9 cellular contexts compared by ENCODE assay signal in the genomic region with DNA sequence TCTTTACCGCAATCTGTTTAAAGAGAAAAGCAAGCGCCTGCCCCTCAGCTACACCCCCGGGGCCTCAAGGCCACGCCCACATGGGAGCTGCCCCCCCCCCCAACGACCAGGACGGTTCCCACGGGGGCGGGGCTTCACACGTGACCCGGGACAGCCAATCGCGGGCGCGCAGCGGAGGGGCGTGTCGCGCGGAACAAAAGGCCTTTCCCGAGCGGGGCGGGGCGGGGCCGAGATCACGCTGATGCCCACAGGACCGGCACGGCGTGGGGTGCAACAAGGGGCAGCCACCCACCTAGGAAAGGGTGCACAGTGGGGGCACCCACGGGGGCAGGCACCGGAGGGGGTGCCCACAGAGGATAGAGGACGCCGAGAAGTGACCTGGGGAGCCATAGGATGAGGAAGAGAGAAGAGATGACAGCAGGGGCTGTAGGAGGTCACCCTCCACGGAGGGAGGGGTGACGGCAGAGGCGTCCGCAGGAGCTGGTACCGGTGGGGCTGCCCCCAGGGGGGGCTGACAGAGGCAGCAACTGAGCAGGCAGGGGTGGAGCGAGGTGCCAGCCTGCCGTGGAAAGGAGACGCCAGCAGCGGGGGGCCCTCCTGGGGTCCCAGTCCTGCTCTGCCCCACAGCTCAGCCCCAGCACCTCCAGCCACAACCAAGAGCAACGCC. TPM values are rescaled to one million over a fixed set of nuclear protein-coding genes. Genes with fewer than 3 reads are reported as not detected.
A peak's percentile ranks its signal among the peaks of the same experiment; 100 is the strongest.
DNase-seq lines count a peak whose midpoint lies in the region; ATAC-seq and TF ChIP-seq lines count a peak whose summit lies in the region.
"Had no signal": no experiment of that assay in that cellular context is flagged by ENCODE, and none has a peak within 500 bp of the region (broad histone marks: within the 10 kb centered on the region; RNA-seq: fewer than 3 reads in every experiment).

No MANE protein-coding gene starts in this region.

- H3K36me3 ChIP-seq in spleen: peaks cover 0 to 84% (median 22%) of the 10 kb centered on the region in 6 donors

- peak overlapping the region in 7 of 8 donors; percentile 18 to 65 (median 43) for H3K4me3 ChIP-seq in spleen

- intact Hi-C loops in spleen (cut with DNase I; ENCODE audit: low total_unique reads): no loop called here

- no peaks in the 10 kb centered on the region for H3K27me3 ChIP-seq in spleen (replicated peaks in 1 of 7)

- DNase-seq in DMS53 (lab: John Stamatoyannopoulos, UW): peak; percentile 31
- no peak for DNase-seq in DMS53 treated with DMSO at 0.1 percent for 48 hours (lab: John Stamatoyannopoulos, UW; ENCODE audit: unreplicated experiment)
- DNase-seq in NCI-H2227 treated with DMSO at 0.1 percent for 48 hours (lab: John Stamatoyannopoulos, UW): peak; percentile 93
- peak; percentile 92 for DNase-seq in activated CD4-positive, CD25-positive, alpha-beta regulatory T cell treated with anti-CD3 and anti-CD28 coated beads, Interleukin-2, amount 50 U/mL, for 16 hours (ENCODE audit: low read depth, low spot score)
- DNase-seq in caudate nucleus (lab: John Stamatoyannopoulos, UW): peak; percentile 64 to 97 (median 91)
- peak; percentile 94 for DNase-seq in islet precursor cell
- peak; percentile 98 for DNase-seq in spleen

- 4 to 9% (median 4%) methylated on average over 24 to 42 of the region's 42 CpGs for WGBS in spleen, 5 donors

- peak in 2 of 11 experiments; percentile 20 to 21 for TF ChIP-seq CTCF in spleen (IDR thresholded peaks at IDR 0.05 in 8 of 11, conservative IDR thresholded peaks at IDR 0.05 in 3 of 11)

- peaks cover 9 to 88% (median 38%) of the 10 kb centered on the region in 6 donors for H3K4me1 ChIP-seq in spleen

- peak overlapping the region; percentile 77 for H3K27ac ChIP-seq in caudate nucleus (ENCODE audit: low read depth, low read length)
- H3K27ac ChIP-seq in spleen: peak overlapping the region in 5 of 8 donors; percentile 43 to 71 (median 63)
- H3K27ac ChIP-seq: 22Rv1 had no signal

- no peak for TF ChIP-seq POLR2A in spleen (IDR thresholded peaks at IDR 0.05)

- no peaks in the 10 kb centered on the region for H3K9me3 ChIP-seq in spleen

- peak; percentile 63 for ATAC-seq in HG03095 (IDR thresholded peaks at IDR 0.05; ENCODE audit: unreplicated experiment)

RNA-seq across cellular contexts. Expression of gene UNKL, which starts 6.2 kb away (rescaled TPM):
- 10 to 100 TPM; 34.8 to 80.0 (median 51.6) TPM for total RNA-seq in spleen
- 10 to 100 TPM in 1 of 3 donors, 1 to 10 TPM in 2; 6.6 to 17.1 (median 8.2) TPM for polyA plus RNA-seq in spleen

RNA-seq across cellular contexts. Expression of gene UQCC4, which starts 12.2 kb away (rescaled TPM):
- total RNA-seq in spleen: 10 to 100 TPM in 6 of 7 donors, 1 to 10 TPM in 1; 7.9 to 13.5 (median 10.7) TPM
- polyA plus RNA-seq in spleen: 10 to 100 TPM; 20.9 to 33.9 (median 23.4) TPM

RNA-seq across cellular contexts. Expression of gene PERCC1, which starts 22.6 kb away (rescaled TPM):
- 1 to 10 TPM in 1 of 7 donors, under 1 TPM in 1, not detected in 5; 0.73 to 1.3 TPM for total RNA-seq in spleen
- under 1 TPM in 1 of 3 donors, not detected in 2; 0.11 TPM for polyA plus RNA-seq in spleen

RNA-seq across cellular contexts. Expression of gene CCDC154, which starts 36.1 kb away (rescaled TPM):
- 1 to 10 TPM; 1.6 to 6.4 (median 3.8) TPM for total RNA-seq in spleen
- polyA plus RNA-seq in spleen: 10 to 100 TPM in 2 of 3 donors, 1 to 10 TPM in 1; 8.3 to 18.2 (median 10.8) TPM

RNA-seq across cellular contexts. Expression of gene GNPTG, which starts 56.6 kb away (rescaled TPM):
- 10 to 100 TPM; 60.4 to 80.6 (median 73.4) TPM for total RNA-seq in spleen
- polyA plus RNA-seq in spleen: 10 to 100 TPM; 55.6 to 62.8 (median 56.7) TPM
